Comparison of ENCODE assay signal across 8 cellular contexts in the genomic region with DNA sequence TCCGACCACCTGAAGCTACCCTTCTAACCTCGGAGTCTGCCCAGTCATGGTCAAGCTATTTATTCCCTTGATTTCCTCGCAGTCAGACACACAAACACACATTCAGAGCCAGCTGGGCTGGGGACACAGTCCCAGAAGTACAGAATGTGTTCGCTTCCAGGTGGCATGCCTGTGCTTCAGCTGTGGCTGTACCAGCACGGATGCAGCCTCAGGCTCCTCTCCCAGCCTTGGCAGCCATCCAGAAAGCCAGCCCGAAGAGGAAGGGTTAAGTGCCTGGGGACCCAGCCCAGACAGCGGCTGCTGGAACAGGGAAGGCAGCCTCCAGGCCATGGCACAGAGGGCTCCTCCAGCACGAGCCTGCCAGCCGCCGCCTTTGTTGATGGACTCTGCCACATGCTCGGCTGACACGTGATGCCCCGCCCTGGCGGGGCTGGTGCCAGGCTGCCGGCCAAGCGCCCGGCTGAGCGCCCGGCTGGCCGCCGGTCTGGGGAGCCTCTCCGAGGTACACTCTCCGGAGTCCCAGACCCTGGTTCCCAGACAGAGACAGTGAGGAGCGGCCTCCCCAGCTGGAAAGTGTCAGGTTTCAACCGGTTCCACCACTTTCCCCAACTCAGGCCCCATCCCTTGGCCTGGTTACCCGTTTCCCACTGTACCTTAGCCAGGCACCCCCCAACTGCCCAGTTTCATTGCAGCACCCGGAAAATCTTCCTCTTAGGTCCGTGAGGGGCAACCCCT. TPM values are rescaled to one million over a fixed set of nuclear protein-coding genes. Genes with fewer than 3 reads are reported as not detected.
DNase-seq lines count a peak whose midpoint lies in the region; ATAC-seq and TF ChIP-seq lines count a peak whose summit lies in the region.

No MANE protein-coding gene starts in this region.

- TF ChIP-seq POLR2A in Peyer's patch (IDR thresholded peaks at IDR 0.05) (no peak), esophagus squamous epithelium (IDR thresholded peaks at IDR 0.05) (no peak)

- H3K4me3 ChIP-seq in Peyer's patch (peak overlapping the region in 3 of 4 donors; percentile 4 to 18 (median 13)), esophagus squamous epithelium (peak overlapping the region in 3 of 4 donors; percentile 9 to 38 (median 26)), mucosa of descending colon (no peak overlapping the region)

- H3K4me1 ChIP-seq in Peyer's patch (peaks cover 15 to 96% (median 66%) of the 10 kb centered on the region in 4 donors), esophagus squamous epithelium (peaks cover 81 to 100% (median 97%) of the 10 kb centered on the region in 3 donors), mucosa of descending colon (ENCODE audit: low read depth) (peaks cover 87% of the 10 kb centered on the region)

- intact Hi-C loops in esophagus squamous epithelium (cut with DNase I): loop anchor here (5.0 kb wide), 1 partner anchor 56 kb away; no protein-coding TSS in a partner anchor
- intact Hi-C loops in mucosa of descending colon (cut with DNase I, micrococcal nuclease): loop anchor here in 1 of 2 donors (10.0 kb wide), 1 partner anchor 58 kb away; no protein-coding TSS in a partner anchor

- peak; percentile 69 for ATAC-seq in mucosa of descending colon
- ATAC-seq in HG03159 (IDR thresholded peaks at IDR 0.05; ENCODE audit: unreplicated experiment): no peak
- no peak for ATAC-seq in HG02610 (IDR thresholded peaks at IDR 0.05; ENCODE audit: unreplicated experiment)

- no peaks in the 10 kb centered on the region for H3K27me3 ChIP-seq in Peyer's patch
- peaks cover 0 to 14% (median 0%) of the 10 kb centered on the region in 4 donors for H3K27me3 ChIP-seq in esophagus squamous epithelium

- TF ChIP-seq CTCF in Peyer's patch (IDR thresholded peaks at IDR 0.05) (no peak), esophagus squamous epithelium (IDR thresholded peaks at IDR 0.05) (no peak), mucosa of descending colon (IDR thresholded peaks at IDR 0.05) (no peak)

- no peaks in the 10 kb centered on the region for H3K9me3 ChIP-seq in Peyer's patch
- no peaks in the 10 kb centered on the region for H3K9me3 ChIP-seq in esophagus squamous epithelium
- H3K9me3 ChIP-seq in mucosa of descending colon: no peaks in the 10 kb centered on the region

- H3K36me3 ChIP-seq in Peyer's patch (no peaks in the 10 kb centered on the region), esophagus squamous epithelium (no peaks in the 10 kb centered on the region), mucosa of descending colon (ENCODE audit: low read depth) (no peaks in the 10 kb centered on the region)

- 15 to 21% methylated on average over 4 to 11 of the region's 28 CpGs for WGBS in esophagus squamous epithelium, 2 donors

- peak overlapping the region; percentile 61 to 94 (median 86) for H3K27ac ChIP-seq in Peyer's patch
- H3K27ac ChIP-seq in esophagus squamous epithelium: peak overlapping the region; percentile 72 to 93 (median 88)

- DNase-seq in NCI-H1436 (lab: John Stamatoyannopoulos, UW) (peak; percentile 51), NCI-H1436 treated with DMSO at 0.1 percent for 48 hours (lab: John Stamatoyannopoulos, UW) (no peak), Peyer's patch (peak in 2 of 3 donors; percentile 91 to 95), esophagus squamous epithelium (lab: John Stamatoyannopoulos, UW) (no peak), mucosa of descending colon (peak; percentile 90 to 93 (median 92))
- no peak for DNase-seq in stimulated activated CD4-positive, alpha-beta T cell treated with anti-CD3 and anti-CD28 coated beads, Interleukin-1b, Interleukin-23, amount 100 ng/mL, for 48 hours

RNA-seq across cellular contexts. Expression of a gene that starts 5.4 kb away (rescaled TPM):
- 10 to 100 TPM; 13.5 to 98.2 (median 26.1) TPM for total RNA-seq in Peyer's patch
- 1 to 10 TPM in 2 of 4 donors, under 1 TPM in 2; 0.31 to 4.4 (median 1.4) TPM for total RNA-seq in esophagus squamous epithelium
- 10 to 100 TPM; 12.6 to 32.1 (median 28.7) TPM for total RNA-seq in mucosa of descending colon

RNA-seq across cellular contexts. Expression of a gene that starts 57.6 kb away (rescaled TPM):
- total RNA-seq in Peyer's patch (100 to 1,000 TPM in 1 of 4 donors, 10 to 100 TPM in 3; 10.6 to 120 (median 13.3) TPM), esophagus squamous epithelium (10 to 100 TPM in 1 of 4 donors, 1 to 10 TPM in 3; 4.1 to 22.3 (median 7.4) TPM), mucosa of descending colon (10 to 100 TPM in 1 of 3 donors, 1 to 10 TPM in 2; 5.0 to 13.6 (median 5.1) TPM)

Comparison
In these comparisons a context has a peak if more than half of its experiments do, and no peak if none do; other contexts are left out.
1. DNase-seq: peak in NCI-H1436 (single experiment), Peyer's patch (2 of 3) and mucosa of descending colon (3 of 3); none in NCI-H1436 treated with DMSO at 0.1 percent for 48 hours (single experiment), esophagus squamous epithelium (single experiment) and stimulated activated CD4-positive, alpha-beta T cell treated with anti-CD3 and anti-CD28 coated beads, Interleukin-1b, Interleukin-23, amount 100 ng/mL, for 48 hours (single experiment).